In the genomic region with DNA sequence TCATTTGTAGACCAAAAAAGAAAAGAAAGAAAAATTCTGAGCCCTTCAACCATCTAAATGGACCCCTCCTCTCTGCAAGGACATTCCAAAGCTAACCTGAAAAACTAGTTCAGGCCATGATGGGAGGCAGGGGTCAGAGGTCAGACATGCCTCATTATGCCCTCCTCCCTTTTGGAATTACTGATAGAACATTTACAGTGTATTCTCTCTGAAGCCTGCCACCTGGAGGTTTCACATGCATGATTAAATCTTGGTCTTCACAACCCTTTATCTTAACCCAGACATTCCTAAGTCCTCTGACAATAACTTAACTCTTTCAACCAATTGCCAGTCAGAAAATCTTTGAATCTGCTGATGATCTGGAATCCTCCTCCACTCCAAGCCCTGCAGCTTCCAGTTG, we compare ENCODE assay signal across 2 cellular contexts.
TF ChIP-seq lines count a peak whose summit lies in the region.

No MANE protein-coding gene starts in this region.

TF ChIP-seq in SK-N-SH, 30 proteins besides CTCF, POLR2A, EP300 and RAD21 (continued from another document):
- TF ChIP-seq, protein P1, sequence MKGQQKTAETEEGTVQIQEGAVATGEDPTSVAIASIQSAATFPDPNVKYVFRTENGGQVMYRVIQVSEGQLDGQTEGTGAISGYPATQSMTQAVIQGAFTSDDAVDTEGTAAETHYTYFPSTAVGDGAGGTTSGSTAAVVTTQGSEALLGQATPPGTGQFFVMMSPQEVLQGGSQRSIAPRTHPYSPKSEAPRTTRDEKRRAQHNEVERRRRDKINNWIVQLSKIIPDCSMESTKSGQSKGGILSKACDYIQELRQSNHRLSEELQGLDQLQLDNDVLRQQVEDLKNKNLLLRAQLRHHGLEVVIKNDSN (IDR thresholded peaks at IDR 0.05; ENCODE audit: borderline replicate concordance, low read depth), result no peak
- TF ChIP-seq, protein P2, sequence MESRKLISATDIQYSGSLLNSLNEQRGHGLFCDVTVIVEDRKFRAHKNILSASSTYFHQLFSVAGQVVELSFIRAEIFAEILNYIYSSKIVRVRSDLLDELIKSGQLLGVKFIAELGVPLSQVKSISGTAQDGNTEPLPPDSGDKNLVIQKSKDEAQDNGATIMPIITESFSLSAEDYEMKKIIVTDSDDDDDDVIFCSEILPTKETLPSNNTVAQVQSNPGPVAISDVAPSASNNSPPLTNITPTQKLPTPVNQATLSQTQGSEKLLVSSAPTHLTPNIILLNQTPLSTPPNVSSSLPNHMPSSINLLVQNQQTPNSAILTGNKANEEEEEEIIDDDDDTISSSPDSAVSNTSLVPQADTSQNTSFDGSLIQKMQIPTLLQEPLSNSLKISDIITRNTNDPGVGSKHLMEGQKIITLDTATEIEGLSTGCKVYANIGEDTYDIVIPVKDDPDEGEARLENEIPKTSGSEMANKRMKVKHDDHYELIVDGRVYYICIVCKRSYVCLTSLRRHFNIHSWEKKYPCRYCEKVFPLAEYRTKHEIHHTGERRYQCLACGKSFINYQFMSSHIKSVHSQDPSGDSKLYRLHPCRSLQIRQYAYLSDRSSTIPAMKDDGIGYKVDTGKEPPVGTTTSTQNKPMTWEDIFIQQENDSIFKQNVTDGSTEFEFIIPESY (IDR thresholded peaks at IDR 0.05; ENCODE audit: borderline replicate concordance, low read depth), result no peak
- no peak for TF ChIP-seq FOXM1 (IDR thresholded peaks at IDR 0.05; ENCODE audit: low read depth)
- TF ChIP-seq GATA2 (CRISPR knock-in tag; IDR thresholded peaks at IDR 0.05), result no peak
- TF ChIP-seq, protein P3, sequence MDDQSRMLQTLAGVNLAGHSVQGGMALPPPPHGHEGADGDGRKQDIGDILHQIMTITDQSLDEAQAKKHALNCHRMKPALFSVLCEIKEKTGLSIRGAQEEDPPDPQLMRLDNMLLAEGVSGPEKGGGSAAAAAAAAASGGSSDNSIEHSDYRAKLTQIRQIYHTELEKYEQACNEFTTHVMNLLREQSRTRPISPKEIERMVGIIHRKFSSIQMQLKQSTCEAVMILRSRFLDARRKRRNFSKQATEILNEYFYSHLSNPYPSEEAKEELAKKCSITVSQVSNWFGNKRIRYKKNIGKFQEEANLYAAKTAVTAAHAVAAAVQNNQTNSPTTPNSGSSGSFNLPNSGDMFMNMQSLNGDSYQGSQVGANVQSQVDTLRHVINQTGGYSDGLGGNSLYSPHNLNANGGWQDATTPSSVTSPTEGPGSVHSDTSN (IDR thresholded peaks at IDR 0.05), result no peak
- TF ChIP-seq GABPA (IDR thresholded peaks at IDR 0.05; ENCODE audit: low read depth), result no peak
- no peak for TF ChIP-seq POLR2AphosphoS5 (IDR thresholded peaks at IDR 0.05; ENCODE audit: low read depth, low read length)
- TF ChIP-seq TEAD4 (IDR thresholded peaks at IDR 0.05; ENCODE audit: borderline replicate concordance, insufficient read depth), result no peak

TF ChIP-seq in SK-N-SH treated with all-trans-retinoic acid at 6 μM for 48 hours, 23 proteins besides CTCF, POLR2A, EP300 and RAD21 (continued from another document):
- TF ChIP-seq, protein P4, sequence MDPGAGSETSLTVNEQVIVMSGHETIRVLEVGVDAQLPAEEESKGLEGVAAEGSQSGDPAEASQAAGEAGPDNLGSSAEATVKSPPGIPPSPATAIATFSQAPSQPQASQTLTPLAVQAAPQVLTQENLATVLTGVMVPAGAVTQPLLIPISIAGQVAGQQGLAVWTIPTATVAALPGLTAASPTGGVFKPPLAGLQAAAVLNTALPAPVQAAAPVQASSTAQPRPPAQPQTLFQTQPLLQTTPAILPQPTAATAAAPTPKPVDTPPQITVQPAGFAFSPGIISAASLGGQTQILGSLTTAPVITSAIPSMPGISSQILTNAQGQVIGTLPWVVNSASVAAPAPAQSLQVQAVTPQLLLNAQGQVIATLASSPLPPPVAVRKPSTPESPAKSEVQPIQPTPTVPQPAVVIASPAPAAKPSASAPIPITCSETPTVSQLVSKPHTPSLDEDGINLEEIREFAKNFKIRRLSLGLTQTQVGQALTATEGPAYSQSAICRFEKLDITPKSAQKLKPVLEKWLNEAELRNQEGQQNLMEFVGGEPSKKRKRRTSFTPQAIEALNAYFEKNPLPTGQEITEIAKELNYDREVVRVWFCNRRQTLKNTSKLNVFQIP (CRISPR knock-in tag; IDR thresholded peaks at IDR 0.05; ENCODE audit: borderline replicate concordance, low read depth), result no peak
- TF ChIP-seq, protein P5, sequence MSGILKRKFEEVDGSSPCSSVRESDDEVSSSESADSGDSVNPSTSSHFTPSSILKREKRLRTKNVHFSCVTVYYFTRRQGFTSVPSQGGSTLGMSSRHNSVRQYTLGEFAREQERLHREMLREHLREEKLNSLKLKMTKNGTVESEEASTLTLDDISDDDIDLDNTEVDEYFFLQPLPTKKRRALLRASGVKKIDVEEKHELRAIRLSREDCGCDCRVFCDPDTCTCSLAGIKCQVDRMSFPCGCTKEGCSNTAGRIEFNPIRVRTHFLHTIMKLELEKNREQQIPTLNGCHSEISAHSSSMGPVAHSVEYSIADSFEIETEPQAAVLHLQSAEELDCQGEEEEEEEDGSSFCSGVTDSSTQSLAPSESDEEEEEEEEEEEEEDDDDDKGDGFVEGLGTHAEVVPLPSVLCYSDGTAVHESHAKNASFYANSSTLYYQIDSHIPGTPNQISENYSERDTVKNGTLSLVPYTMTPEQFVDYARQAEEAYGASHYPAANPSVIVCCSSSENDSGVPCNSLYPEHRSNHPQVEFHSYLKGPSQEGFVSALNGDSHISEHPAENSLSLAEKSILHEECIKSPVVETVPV (CRISPR knock-in tag; IDR thresholded peaks at IDR 0.05), result no peak
- no peak for TF ChIP-seq ARNTL (CRISPR knock-in tag; IDR thresholded peaks at IDR 0.05; ENCODE audit: borderline replicate concordance, low read depth)
- TF ChIP-seq GLIS3 (CRISPR knock-in tag; IDR thresholded peaks at IDR 0.05), result no peak
- TF ChIP-seq, protein P6, sequence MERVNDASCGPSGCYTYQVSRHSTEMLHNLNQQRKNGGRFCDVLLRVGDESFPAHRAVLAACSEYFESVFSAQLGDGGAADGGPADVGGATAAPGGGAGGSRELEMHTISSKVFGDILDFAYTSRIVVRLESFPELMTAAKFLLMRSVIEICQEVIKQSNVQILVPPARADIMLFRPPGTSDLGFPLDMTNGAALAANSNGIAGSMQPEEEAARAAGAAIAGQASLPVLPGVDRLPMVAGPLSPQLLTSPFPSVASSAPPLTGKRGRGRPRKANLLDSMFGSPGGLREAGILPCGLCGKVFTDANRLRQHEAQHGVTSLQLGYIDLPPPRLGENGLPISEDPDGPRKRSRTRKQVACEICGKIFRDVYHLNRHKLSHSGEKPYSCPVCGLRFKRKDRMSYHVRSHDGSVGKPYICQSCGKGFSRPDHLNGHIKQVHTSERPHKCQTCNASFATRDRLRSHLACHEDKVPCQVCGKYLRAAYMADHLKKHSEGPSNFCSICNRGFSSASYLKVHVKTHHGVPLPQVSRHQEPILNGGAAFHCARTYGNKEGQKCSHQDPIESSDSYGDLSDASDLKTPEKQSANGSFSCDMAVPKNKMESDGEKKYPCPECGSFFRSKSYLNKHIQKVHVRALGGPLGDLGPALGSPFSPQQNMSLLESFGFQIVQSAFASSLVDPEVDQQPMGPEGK (CRISPR knock-in tag; IDR thresholded peaks at IDR 0.05; ENCODE audit: borderline replicate concordance), result no peak
- TF ChIP-seq SNAI2 (CRISPR knock-in tag; IDR thresholded peaks at IDR 0.05), result no peak
- no peak for TF ChIP-seq ZFP30 (CRISPR knock-in tag; IDR thresholded peaks at IDR 0.05)
- no peak for TF ChIP-seq BACH2 (CRISPR knock-in tag; IDR thresholded peaks at IDR 0.05; ENCODE audit: borderline replicate concordance)
- TF ChIP-seq, protein P7, sequence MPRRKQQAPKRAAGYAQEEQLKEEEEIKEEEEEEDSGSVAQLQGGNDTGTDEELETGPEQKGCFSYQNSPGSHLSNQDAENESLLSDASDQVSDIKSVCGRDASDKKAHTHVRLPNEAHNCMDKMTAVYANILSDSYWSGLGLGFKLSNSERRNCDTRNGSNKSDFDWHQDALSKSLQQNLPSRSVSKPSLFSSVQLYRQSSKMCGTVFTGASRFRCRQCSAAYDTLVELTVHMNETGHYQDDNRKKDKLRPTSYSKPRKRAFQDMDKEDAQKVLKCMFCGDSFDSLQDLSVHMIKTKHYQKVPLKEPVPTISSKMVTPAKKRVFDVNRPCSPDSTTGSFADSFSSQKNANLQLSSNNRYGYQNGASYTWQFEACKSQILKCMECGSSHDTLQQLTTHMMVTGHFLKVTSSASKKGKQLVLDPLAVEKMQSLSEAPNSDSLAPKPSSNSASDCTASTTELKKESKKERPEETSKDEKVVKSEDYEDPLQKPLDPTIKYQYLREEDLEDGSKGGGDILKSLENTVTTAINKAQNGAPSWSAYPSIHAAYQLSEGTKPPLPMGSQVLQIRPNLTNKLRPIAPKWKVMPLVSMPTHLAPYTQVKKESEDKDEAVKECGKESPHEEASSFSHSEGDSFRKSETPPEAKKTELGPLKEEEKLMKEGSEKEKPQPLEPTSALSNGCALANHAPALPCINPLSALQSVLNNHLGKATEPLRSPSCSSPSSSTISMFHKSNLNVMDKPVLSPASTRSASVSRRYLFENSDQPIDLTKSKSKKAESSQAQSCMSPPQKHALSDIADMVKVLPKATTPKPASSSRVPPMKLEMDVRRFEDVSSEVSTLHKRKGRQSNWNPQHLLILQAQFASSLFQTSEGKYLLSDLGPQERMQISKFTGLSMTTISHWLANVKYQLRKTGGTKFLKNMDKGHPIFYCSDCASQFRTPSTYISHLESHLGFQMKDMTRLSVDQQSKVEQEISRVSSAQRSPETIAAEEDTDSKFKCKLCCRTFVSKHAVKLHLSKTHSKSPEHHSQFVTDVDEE (CRISPR knock-in tag; IDR thresholded peaks at IDR 0.05), result no peak
- no peak for TF ChIP-seq CSDC2 (CRISPR knock-in tag; IDR thresholded peaks at IDR 0.05)
- no peak for TF ChIP-seq ZFP3 (CRISPR knock-in tag; IDR thresholded peaks at IDR 0.05)
- TF ChIP-seq ZNF8 (CRISPR knock-in tag; IDR thresholded peaks at IDR 0.05), result no peak
- TF ChIP-seq ZC3H10 (CRISPR knock-in tag; IDR thresholded peaks at IDR 0.05), result no peak
- TF ChIP-seq OSR1 (CRISPR knock-in tag; IDR thresholded peaks at IDR 0.05), result no peak
- TF ChIP-seq PPARA (CRISPR knock-in tag; IDR thresholded peaks at IDR 0.05; ENCODE audit: borderline replicate concordance), result no peak
TF ChIP-seq in SK-N-SH treated with all-trans-retinoic acid at 6 μM for 48 hours: peak in this region for 0.
